In genomic region chrX:117743469-117744251, GRCh38 we compare ENCODE assay signal across 9 cellular contexts.
DNase-seq lines count a peak whose midpoint lies in the region; ATAC-seq and TF ChIP-seq lines count a peak whose summit lies in the region.
"Had no signal": no experiment of that assay in that cellular context is flagged by ENCODE, and none has a peak within 500 bp of the region (broad histone marks: within the 10 kb centered on the region; RNA-seq: fewer than 3 reads in every experiment).

No MANE protein-coding gene starts in this region.

- ATAC-seq in HG03469 (IDR thresholded peaks at IDR 0.05; ENCODE audit: unreplicated experiment) (peak; percentile 54), left lobe of liver (peak; percentile 90), GM21737 (IDR thresholded peaks at IDR 0.05; ENCODE audit: unreplicated experiment) (no peak), HG03342 (IDR thresholded peaks at IDR 0.05; ENCODE audit: unreplicated experiment) (no peak), GM18520 (IDR thresholded peaks at IDR 0.05; ENCODE audit: unreplicated experiment) (no peak)
- no peak for ATAC-seq in activated T-helper 17 cell treated with anti-CD3 and anti-CD28 coated beads, Interleukin-2, amount 50 U/mL, for 72 hours (replicated peaks)

- H3K27ac Mint-ChIP-seq in activated T-helper 17 cell treated with anti-CD3 and anti-CD28 coated beads, Interleukin-2, amount 50 U/mL, for 72 hours, result no peak overlapping the region

- H3K4me3 Mint-ChIP-seq in activated T-helper 17 cell treated with anti-CD3 and anti-CD28 coated beads, Interleukin-2, amount 50 U/mL, for 72 hours, result no peak overlapping the region

- H3K4me1 Mint-ChIP-seq in activated T-helper 17 cell treated with anti-CD3 and anti-CD28 coated beads, Interleukin-2, amount 50 U/mL, for 72 hours, result no peaks in the 10 kb centered on the region

- no peaks in the 10 kb centered on the region for H3K9me3 Mint-ChIP-seq in activated T-helper 17 cell treated with anti-CD3 and anti-CD28 coated beads, Interleukin-2, amount 50 U/mL, for 72 hours

- H3K27me3 Mint-ChIP-seq in activated T-helper 17 cell treated with anti-CD3 and anti-CD28 coated beads, Interleukin-2, amount 50 U/mL, for 72 hours, result no peaks in the 10 kb centered on the region

- H3K4me3 ChIP-seq in GM12864 (ENCODE audit: low read depth, low read length), result no peak overlapping the region

- peak; percentile 41 for TF ChIP-seq CTCF in GM12864 (IDR thresholded peaks at IDR 0.05; ENCODE audit: low read depth, low read length, missing control alignments)

- no peaks in the 10 kb centered on the region for H3K36me3 Mint-ChIP-seq in activated T-helper 17 cell treated with anti-CD3 and anti-CD28 coated beads, Interleukin-2, amount 50 U/mL, for 72 hours (ENCODE audit: low read depth)

- DNase-seq in GM12864 (ENCODE audit: low read depth) (no peak), SKM-1 (lab: John Stamatoyannopoulos, UW; ENCODE audit: unreplicated experiment) (peak; percentile 0), left lobe of liver (ENCODE audit: low spot score) (peak; percentile 33)
- DNase-seq: effector CD8-positive, alpha-beta T cell had no signal

Comparison
In these comparisons a context has a peak if more than half of its experiments do, and no peak if none do; other contexts are left out.
1. ATAC-seq: peak in HG03469 (single experiment) and left lobe of liver (single experiment); none in GM21737 (single experiment), HG03342 (single experiment), GM18520 (single experiment) and activated T-helper 17 cell treated with anti-CD3 and anti-CD28 coated beads, Interleukin-2, amount 50 U/mL, for 72 hours (single experiment).